Comparison of ENCODE assay signal across 9 cellular contexts in the genomic region with DNA sequence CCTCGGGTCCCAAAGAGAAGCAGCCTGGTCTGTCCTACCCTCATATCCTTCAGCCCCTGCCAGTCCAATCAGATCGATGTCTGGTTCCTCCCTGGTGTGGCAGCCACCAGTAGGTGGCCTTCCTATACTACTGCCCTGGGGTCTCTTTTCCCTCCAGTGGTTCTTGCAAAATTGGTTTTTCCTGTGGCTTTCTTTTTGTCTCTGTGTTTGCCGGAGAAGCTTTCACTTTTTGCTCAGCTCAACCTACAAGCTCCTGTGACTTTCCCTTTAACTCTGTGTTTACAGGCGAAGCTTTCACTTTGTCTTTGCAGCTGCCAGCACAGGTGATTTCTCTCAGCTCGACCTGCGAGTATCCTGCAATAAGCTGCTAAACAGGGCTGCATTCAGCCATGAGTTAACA. TPM values are rescaled to one million over a fixed set of nuclear protein-coding genes. Genes with fewer than 3 reads are reported as not detected.
DNase-seq lines count a peak whose midpoint lies in the region; ATAC-seq and TF ChIP-seq lines count a peak whose summit lies in the region.
"Had no signal": no experiment of that assay in that cellular context is flagged by ENCODE, and none has a peak within 500 bp of the region (broad histone marks: within the 10 kb centered on the region; RNA-seq: fewer than 3 reads in every experiment).

No MANE protein-coding gene starts in this region.

- no peaks in the 10 kb centered on the region for H3K27me3 Mint-ChIP-seq in WTC11 (ENCODE audit: low read depth)

- peaks cover 55% of the 10 kb centered on the region for H3K4me1 Mint-ChIP-seq in WTC11

- POLR2A ChIA-PET in WTC11 (lab: Charles Lee): interaction anchor here (0.6 to 1.8 kb wide), 2 partner anchors 150 to 153 kb away, joined by 3 to 11 read pairs; no protein-coding TSS in a partner anchor

- peak overlapping the region; percentile 71 for H3K4me3 Mint-ChIP-seq in WTC11

- peak overlapping the region; percentile 75 for H3K9ac ChIP-seq in mucosa of stomach (ENCODE audit: low read length)

- no peaks in the 10 kb centered on the region for H3K9me3 ChIP-seq in mucosa of stomach (ENCODE audit: control insufficient read depth, low read length)

- no peaks in the 10 kb centered on the region for H3K36me3 Mint-ChIP-seq in WTC11

- DNase-seq in WTC11 (ENCODE audit: low spot score) (peak; percentile 17), H4 (ENCODE audit: low spot score) (no peak), occipital lobe (lab: John Stamatoyannopoulos, UW) (no peak)

- peak overlapping the region; percentile 34 for H3K4me3 ChIP-seq in mucosa of stomach (ENCODE audit: low read length)
- H3K4me3 ChIP-seq: SK-N-MC had no signal

- no peaks in the 10 kb centered on the region for H3K27me3 ChIP-seq in mucosa of stomach (ENCODE audit: control insufficient read depth, insufficient read depth, low read length)

- H3K4me1 ChIP-seq in mucosa of stomach (ENCODE audit: control insufficient read depth, insufficient read depth, low read length): peaks cover 37% of the 10 kb centered on the region

- ATAC-seq in GM18498 (IDR thresholded peaks at IDR 0.05; ENCODE audit: unreplicated experiment): peak; percentile 77
- peak; percentile 51 for ATAC-seq in HG03066 (IDR thresholded peaks at IDR 0.05; ENCODE audit: low read depth, unreplicated experiment)
- peak; percentile 23 for ATAC-seq in WTC11
- ATAC-seq in GM19328 (IDR thresholded peaks at IDR 0.05; ENCODE audit: unreplicated experiment): no peak
- ATAC-seq in GM21515 (IDR thresholded peaks at IDR 0.05; ENCODE audit: unreplicated experiment): no peak

- TF ChIP-seq CTCF in WTC11 (IDR thresholded peaks at IDR 0.05): no peak

- H3K27ac Mint-ChIP-seq in WTC11: peak overlapping the region; percentile 100

- no peaks in the 10 kb centered on the region for H3K36me3 ChIP-seq in mucosa of stomach (ENCODE audit: control insufficient read depth, insufficient read depth, low read length)

- no peaks in the 10 kb centered on the region for H3K9me3 Mint-ChIP-seq in WTC11

- CTCF ChIA-PET in WTC11 (lab: Charles Lee): interaction anchor here (0.7 to 1.0 kb wide), 2 partner anchors 152 to 155 kb away, joined by 4 read pairs; no protein-coding TSS in a partner anchor

TF ChIP-seq in WTC11, 78 proteins besides CTCF, POLR2A, EP300 and RAD21:
- TF ChIP-seq NR3C1 (CRISPR knock-in tag; conservative IDR thresholded peaks at IDR 0.05; ENCODE audit: low read depth): no peak
- TF ChIP-seq, protein P1, sequence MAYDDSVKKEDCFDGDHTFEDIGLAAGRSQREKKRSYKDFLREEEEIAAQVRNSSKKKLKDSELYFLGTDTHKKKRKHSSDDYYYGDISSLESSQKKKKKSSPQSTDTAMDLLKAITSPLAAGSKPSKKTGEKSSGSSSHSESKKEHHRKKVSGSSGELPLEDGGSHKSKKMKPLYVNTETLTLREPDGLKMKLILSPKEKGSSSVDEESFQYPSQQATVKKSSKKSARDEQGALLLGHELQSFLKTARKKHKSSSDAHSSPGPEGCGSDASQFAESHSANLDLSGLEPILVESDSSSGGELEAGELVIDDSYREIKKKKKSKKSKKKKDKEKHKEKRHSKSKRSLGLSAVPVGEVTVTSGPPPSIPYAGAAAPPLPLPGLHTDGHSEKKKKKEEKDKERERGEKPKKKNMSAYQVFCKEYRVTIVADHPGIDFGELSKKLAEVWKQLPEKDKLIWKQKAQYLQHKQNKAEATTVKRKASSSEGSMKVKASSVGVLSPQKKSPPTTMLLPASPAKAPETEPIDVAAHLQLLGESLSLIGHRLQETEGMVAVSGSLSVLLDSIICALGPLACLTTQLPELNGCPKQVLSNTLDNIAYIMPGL (CRISPR knock-in tag; IDR thresholded peaks at IDR 0.05): no peak
- TF ChIP-seq ZNF671 (CRISPR knock-in tag; IDR thresholded peaks at IDR 0.05): no peak
- no peak for TF ChIP-seq TEAD4 (CRISPR knock-in tag; IDR thresholded peaks at IDR 0.05)

RNA-seq across cellular contexts. Expression of gene UGT2A3, which starts 46.8 kb away (rescaled TPM):
- total RNA-seq in WTC11 (2021): 0.09 to 0.11 TPM (median 0.11 TPM) in 3 replicates
- not detected in 2 replicates for total RNA-seq in H4 (2014; rRNA removed; shearing (Covaris generic))
- total RNA-seq in occipital lobe: under 0.01 TPM

Comparison
In these comparisons a context has a peak if more than half of its experiments do, and no peak if none do; other contexts are left out.
1. ATAC-seq: peak in GM18498 (single experiment), HG03066 (single experiment) and WTC11 (single experiment); none in GM19328 (single experiment) and GM21515 (single experiment).